1 cellular context compared by ENCODE assay signal in genomic region chr2:54626884-54627283, GRCh38.
TF ChIP-seq lines count a peak whose summit lies in the region.

No MANE protein-coding gene starts in this region.

TF ChIP-seq in WTC11, 78 proteins besides CTCF, POLR2A, EP300 and RAD21 (continued from another document):
- TF ChIP-seq PRDM15 (CRISPR knock-in tag; IDR thresholded peaks at IDR 0.05) = no peak
- TF ChIP-seq IRF1 (CRISPR knock-in tag; IDR thresholded peaks at IDR 0.05) = no peak
- no peak for TF ChIP-seq AR (CRISPR knock-in tag; IDR thresholded peaks at IDR 0.05)
- TF ChIP-seq ATF6 (CRISPR knock-in tag; IDR thresholded peaks at IDR 0.05) = no peak
- TF ChIP-seq ZNF317 (CRISPR knock-in tag; IDR thresholded peaks at IDR 0.05; ENCODE audit: borderline replicate concordance, low read depth) = no peak
- no peak for TF ChIP-seq ZNF232 (CRISPR knock-in tag; IDR thresholded peaks at IDR 0.05)
- no peak for TF ChIP-seq ZNF281 (CRISPR knock-in tag; IDR thresholded peaks at IDR 0.05)
- no peak for TF ChIP-seq E2F4 (CRISPR knock-in tag; IDR thresholded peaks at IDR 0.05; ENCODE audit: borderline replicate concordance, low read depth)
